Comparison of ENCODE assay signal across 8 cellular contexts in genomic region chr3:100041328-100041749, GRCh38.
DNase-seq lines count a peak whose midpoint lies in the region; ATAC-seq and TF ChIP-seq lines count a peak whose summit lies in the region.

No MANE protein-coding gene starts in this region.

- intact Hi-C loops in colonic mucosa (cut with DNase I) = no loop called here

- WGBS in liver = 75% methylated on average over 1 of the region's 1 CpG
- WGBS in upper lobe of left lung, 2 donors = 46 to 62% methylated on average over 1 of the region's 1 CpG

- H3K9me3 ChIP-seq in colonic mucosa (no peaks in the 10 kb centered on the region), liver (ENCODE audit: control insufficient read depth in 4 of 4, low read length in 3 of 4) (no peaks in the 10 kb centered on the region), upper lobe of left lung (no peaks in the 10 kb centered on the region)

- H3K27ac ChIP-seq in colonic mucosa = peak overlapping the region; percentile 74
- H3K27ac ChIP-seq in liver (ENCODE audit: low read depth in 1 of 2, low read length in 2 of 2) = peak overlapping the region; percentile 52 to 59
- H3K27ac ChIP-seq in upper lobe of left lung = peak overlapping the region; percentile 68 to 80 (median 76)

- ATAC-seq in upper lobe of left lung (ENCODE audit: low FRiP score in 2 of 2) (peak in 1 of 2 donors; percentile 63), GM18517 (IDR thresholded peaks at IDR 0.05; ENCODE audit: unreplicated experiment) (no peak), HG02759 (IDR thresholded peaks at IDR 0.05; ENCODE audit: unreplicated experiment) (no peak)

- H3K4me3 ChIP-seq in colonic mucosa (no peak overlapping the region), liver (ENCODE audit: low read depth in 1 of 3, low read length in 3 of 3) (no peak overlapping the region), upper lobe of left lung (no peak overlapping the region)

- H3K4me1 ChIP-seq in colonic mucosa (peaks cover 8% of the 10 kb centered on the region), liver (ENCODE audit: control insufficient read depth in 4 of 4, insufficient read depth in 4 of 4, low read length in 3 of 4) (no peaks in the 10 kb centered on the region), upper lobe of left lung (peaks cover 12 to 34% (median 31%) of the 10 kb centered on the region in 4 donors)

- no peak for TF ChIP-seq CTCF in colonic mucosa (IDR thresholded peaks at IDR 0.05)
- TF ChIP-seq CTCF in liver (IDR thresholded peaks at IDR 0.05; ENCODE audit: low read depth, low read length, missing input control) = no peak
- no peak for TF ChIP-seq CTCF in upper lobe of left lung (IDR thresholded peaks at IDR 0.05)

- TF ChIP-seq RAD21 in liver (IDR thresholded peaks at IDR 0.05) = peak in 1 of 2 donors; percentile 33

- no peaks in the 10 kb centered on the region for H3K27me3 ChIP-seq in colonic mucosa
- no peaks in the 10 kb centered on the region for H3K27me3 ChIP-seq in liver (ENCODE audit: control insufficient read depth in 4 of 4, insufficient read depth in 4 of 4, low read length in 3 of 4)
- H3K27me3 ChIP-seq in upper lobe of left lung = no peaks in the 10 kb centered on the region

- H3K9ac ChIP-seq in colonic mucosa (ENCODE audit: low read depth in 2 of 2, low read length in 2 of 2) = peak overlapping the region in 1 of 2 donors; percentile 19
- peak overlapping the region in 1 of 2 donors; percentile 58 for H3K9ac ChIP-seq in liver (ENCODE audit: low read depth in 1 of 2, low read length in 2 of 2)

- peak in 2 of 4 donors; percentile 65 to 78 for TF ChIP-seq EP300 in upper lobe of left lung (IDR thresholded peaks at IDR 0.05)

- DNase-seq in LoVo (ENCODE audit: low spot score) = peak; percentile 22
- DNase-seq in colonic mucosa = no peak
- no peak for DNase-seq in upper lobe of left lung
- DNase-seq in putamen (ENCODE audit: low spot score) = no peak
- DNase-seq in iPS-NIHi11 (ENCODE audit: low spot score) = no peak

- H3K36me3 ChIP-seq in colonic mucosa (no peaks in the 10 kb centered on the region), liver (ENCODE audit: control insufficient read depth in 4 of 4, insufficient read depth in 3 of 4, low read depth in 1 of 4, low read length in 3 of 4) (no peaks in the 10 kb centered on the region), upper lobe of left lung (no peaks in the 10 kb centered on the region)

- TF ChIP-seq POLR2A in upper lobe of left lung (IDR thresholded peaks at IDR 0.05) = no peak

TF ChIP-seq in liver, 16 proteins besides CTCF, POLR2A, EP300 and RAD21:
- TF ChIP-seq TAF1 (conservative IDR thresholded peaks at IDR 0.05) (no peak), ATF3 (IDR thresholded peaks at IDR 0.05) (peak; percentile 66), RXRA (IDR thresholded peaks at IDR 0.05) (no peak), JUND (IDR thresholded peaks at IDR 0.05) (peak; percentile 95 to 99), NR2F2 (IDR thresholded peaks at IDR 0.05) (peak; percentile 16), SP1 (IDR thresholded peaks at IDR 0.05) (peak; percentile 58), YY1 (IDR thresholded peaks at IDR 0.05) (peak; percentile 41)
